1 cellular context compared by ENCODE assay signal in the genomic region with DNA sequence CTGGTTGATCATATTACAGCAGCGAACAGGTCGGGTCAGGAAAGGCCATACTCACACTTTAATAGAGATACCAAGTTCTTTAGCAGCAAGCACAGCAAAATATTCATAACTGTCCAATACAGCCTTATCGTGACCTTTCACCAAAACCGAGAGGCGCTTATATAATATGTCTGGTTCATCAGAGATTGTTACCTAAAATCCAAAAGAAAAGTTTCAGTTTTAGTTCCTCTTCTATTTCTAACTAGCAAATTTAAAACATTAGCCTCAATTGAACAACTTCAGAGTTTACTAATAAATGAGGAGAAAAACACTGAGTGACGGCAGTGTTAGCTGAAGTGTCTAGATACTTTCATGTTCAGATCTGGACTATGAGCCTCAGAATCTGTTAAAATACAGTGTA.
A peak's percentile ranks its signal among the peaks of the same experiment; 100 is the strongest.
TF ChIP-seq lines count a peak whose summit lies in the region.

No MANE protein-coding gene starts in this region.

TF ChIP-seq in GM12878, 131 proteins besides CTCF, POLR2A, EP300 and RAD21 (continued from another document):
- TF ChIP-seq, protein P1, sequence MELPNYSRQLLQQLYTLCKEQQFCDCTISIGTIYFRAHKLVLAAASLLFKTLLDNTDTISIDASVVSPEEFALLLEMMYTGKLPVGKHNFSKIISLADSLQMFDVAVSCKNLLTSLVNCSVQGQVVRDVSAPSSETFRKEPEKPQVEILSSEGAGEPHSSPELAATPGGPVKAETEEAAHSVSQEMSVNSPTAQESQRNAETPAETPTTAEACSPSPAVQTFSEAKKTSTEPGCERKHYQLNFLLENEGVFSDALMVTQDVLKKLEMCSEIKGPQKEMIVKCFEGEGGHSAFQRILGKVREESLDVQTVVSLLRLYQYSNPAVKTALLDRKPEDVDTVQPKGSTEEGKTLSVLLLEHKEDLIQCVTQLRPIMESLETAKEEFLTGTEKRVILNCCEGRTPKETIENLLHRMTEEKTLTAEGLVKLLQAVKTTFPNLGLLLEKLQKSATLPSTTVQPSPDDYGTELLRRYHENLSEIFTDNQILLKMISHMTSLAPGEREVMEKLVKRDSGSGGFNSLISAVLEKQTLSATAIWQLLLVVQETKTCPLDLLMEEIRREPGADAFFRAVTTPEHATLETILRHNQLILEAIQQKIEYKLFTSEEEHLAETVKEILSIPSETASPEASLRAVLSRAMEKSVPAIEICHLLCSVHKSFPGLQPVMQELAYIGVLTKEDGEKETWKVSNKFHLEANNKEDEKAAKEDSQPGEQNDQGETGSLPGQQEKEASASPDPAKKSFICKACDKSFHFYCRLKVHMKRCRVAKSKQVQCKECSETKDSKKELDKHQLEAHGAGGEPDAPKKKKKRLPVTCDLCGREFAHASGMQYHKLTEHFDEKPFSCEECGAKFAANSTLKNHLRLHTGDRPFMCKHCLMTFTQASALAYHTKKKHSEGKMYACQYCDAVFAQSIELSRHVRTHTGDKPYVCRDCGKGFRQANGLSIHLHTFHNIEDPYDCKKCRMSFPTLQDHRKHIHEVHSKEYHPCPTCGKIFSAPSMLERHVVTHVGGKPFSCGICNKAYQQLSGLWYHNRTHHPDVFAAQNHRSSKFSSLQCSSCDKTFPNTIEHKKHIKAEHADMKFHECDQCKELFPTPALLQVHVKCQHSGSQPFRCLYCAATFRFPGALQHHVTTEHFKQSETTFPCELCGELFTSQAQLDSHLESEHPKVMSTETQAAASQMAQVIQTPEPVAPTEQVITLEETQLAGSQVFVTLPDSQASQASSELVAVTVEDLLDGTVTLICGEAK (IDR thresholded peaks at IDR 0.05; ENCODE audit: borderline replicate concordance), result no peak
- peak; percentile 62; the same call in 1 of the 2 replicates for TF ChIP-seq MTA2 (IDR thresholded peaks at IDR 0.05; ENCODE audit: low read depth)
- TF ChIP-seq WRNIP1 (IDR thresholded peaks at IDR 0.05; ENCODE audit: borderline replicate concordance, low read depth, low read length), result no peak
- TF ChIP-seq, protein P2, sequence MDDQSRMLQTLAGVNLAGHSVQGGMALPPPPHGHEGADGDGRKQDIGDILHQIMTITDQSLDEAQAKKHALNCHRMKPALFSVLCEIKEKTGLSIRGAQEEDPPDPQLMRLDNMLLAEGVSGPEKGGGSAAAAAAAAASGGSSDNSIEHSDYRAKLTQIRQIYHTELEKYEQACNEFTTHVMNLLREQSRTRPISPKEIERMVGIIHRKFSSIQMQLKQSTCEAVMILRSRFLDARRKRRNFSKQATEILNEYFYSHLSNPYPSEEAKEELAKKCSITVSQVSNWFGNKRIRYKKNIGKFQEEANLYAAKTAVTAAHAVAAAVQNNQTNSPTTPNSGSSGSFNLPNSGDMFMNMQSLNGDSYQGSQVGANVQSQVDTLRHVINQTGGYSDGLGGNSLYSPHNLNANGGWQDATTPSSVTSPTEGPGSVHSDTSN (IDR thresholded peaks at IDR 0.05; ENCODE audit: insufficient replicate concordance, low read depth, low read length), result no peak
- no peak for TF ChIP-seq CBX5 (IDR thresholded peaks at IDR 0.05; ENCODE audit: low read depth)
- TF ChIP-seq, protein P3, sequence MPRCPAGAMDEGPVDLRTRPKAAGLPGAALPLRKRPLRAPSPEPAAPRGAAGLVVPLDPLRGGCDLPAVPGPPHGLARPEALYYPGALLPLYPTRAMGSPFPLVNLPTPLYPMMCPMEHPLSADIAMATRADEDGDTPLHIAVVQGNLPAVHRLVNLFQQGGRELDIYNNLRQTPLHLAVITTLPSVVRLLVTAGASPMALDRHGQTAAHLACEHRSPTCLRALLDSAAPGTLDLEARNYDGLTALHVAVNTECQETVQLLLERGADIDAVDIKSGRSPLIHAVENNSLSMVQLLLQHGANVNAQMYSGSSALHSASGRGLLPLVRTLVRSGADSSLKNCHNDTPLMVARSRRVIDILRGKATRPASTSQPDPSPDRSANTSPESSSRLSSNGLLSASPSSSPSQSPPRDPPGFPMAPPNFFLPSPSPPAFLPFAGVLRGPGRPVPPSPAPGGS (IDR thresholded peaks at IDR 0.05; ENCODE audit: borderline replicate concordance, insufficient read depth, low read depth, low read length, poor library complexity, severe bottlenecking), result no peak
- no peak for TF ChIP-seq CREM (IDR thresholded peaks at IDR 0.05; ENCODE audit: low read depth)
- TF ChIP-seq, protein P4, sequence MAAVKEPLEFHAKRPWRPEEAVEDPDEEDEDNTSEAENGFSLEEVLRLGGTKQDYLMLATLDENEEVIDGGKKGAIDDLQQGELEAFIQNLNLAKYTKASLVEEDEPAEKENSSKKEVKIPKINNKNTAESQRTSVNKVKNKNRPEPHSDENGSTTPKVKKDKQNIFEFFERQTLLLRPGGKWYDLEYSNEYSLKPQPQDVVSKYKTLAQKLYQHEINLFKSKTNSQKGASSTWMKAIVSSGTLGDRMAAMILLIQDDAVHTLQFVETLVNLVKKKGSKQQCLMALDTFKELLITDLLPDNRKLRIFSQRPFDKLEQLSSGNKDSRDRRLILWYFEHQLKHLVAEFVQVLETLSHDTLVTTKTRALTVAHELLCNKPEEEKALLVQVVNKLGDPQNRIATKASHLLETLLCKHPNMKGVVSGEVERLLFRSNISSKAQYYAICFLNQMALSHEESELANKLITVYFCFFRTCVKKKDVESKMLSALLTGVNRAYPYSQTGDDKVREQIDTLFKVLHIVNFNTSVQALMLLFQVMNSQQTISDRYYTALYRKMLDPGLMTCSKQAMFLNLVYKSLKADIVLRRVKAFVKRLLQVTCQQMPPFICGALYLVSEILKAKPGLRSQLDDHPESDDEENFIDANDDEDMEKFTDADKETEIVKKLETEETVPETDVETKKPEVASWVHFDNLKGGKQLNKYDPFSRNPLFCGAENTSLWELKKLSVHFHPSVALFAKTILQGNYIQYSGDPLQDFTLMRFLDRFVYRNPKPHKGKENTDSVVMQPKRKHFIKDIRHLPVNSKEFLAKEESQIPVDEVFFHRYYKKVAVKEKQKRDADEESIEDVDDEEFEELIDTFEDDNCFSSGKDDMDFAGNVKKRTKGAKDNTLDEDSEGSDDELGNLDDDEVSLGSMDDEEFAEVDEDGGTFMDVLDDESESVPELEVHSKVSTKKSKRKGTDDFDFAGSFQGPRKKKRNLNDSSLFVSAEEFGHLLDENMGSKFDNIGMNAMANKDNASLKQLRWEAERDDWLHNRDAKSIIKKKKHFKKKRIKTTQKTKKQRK (IDR thresholded peaks at IDR 0.05; ENCODE audit: low read depth, low read length), result no peak
- TF ChIP-seq, protein P5, sequence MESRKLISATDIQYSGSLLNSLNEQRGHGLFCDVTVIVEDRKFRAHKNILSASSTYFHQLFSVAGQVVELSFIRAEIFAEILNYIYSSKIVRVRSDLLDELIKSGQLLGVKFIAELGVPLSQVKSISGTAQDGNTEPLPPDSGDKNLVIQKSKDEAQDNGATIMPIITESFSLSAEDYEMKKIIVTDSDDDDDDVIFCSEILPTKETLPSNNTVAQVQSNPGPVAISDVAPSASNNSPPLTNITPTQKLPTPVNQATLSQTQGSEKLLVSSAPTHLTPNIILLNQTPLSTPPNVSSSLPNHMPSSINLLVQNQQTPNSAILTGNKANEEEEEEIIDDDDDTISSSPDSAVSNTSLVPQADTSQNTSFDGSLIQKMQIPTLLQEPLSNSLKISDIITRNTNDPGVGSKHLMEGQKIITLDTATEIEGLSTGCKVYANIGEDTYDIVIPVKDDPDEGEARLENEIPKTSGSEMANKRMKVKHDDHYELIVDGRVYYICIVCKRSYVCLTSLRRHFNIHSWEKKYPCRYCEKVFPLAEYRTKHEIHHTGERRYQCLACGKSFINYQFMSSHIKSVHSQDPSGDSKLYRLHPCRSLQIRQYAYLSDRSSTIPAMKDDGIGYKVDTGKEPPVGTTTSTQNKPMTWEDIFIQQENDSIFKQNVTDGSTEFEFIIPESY (IDR thresholded peaks at IDR 0.05), result no peak
- no peak for TF ChIP-seq HDAC6 (IDR thresholded peaks at IDR 0.05; ENCODE audit: unreplicated experiment)
- no peak for TF ChIP-seq ZZZ3 (IDR thresholded peaks at IDR 0.05; ENCODE audit: control insufficient read depth, insufficient read length, low read depth)
- TF ChIP-seq IKZF2 (IDR thresholded peaks at IDR 0.05), result no peak; a peak in 1 of 4 replicates
- no peak for TF ChIP-seq DPF2 (IDR thresholded peaks at IDR 0.05)
- TF ChIP-seq, protein P6, sequence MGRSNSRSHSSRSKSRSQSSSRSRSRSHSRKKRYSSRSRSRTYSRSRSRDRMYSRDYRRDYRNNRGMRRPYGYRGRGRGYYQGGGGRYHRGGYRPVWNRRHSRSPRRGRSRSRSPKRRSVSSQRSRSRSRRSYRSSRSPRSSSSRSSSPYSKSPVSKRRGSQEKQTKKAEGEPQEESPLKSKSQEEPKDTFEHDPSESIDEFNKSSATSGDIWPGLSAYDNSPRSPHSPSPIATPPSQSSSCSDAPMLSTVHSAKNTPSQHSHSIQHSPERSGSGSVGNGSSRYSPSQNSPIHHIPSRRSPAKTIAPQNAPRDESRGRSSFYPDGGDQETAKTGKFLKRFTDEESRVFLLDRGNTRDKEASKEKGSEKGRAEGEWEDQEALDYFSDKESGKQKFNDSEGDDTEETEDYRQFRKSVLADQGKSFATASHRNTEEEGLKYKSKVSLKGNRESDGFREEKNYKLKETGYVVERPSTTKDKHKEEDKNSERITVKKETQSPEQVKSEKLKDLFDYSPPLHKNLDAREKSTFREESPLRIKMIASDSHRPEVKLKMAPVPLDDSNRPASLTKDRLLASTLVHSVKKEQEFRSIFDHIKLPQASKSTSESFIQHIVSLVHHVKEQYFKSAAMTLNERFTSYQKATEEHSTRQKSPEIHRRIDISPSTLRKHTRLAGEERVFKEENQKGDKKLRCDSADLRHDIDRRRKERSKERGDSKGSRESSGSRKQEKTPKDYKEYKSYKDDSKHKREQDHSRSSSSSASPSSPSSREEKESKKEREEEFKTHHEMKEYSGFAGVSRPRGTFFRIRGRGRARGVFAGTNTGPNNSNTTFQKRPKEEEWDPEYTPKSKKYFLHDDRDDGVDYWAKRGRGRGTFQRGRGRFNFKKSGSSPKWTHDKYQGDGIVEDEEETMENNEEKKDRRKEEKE (IDR thresholded peaks at IDR 0.05), result no peak
- TF ChIP-seq STAT3 (IDR thresholded peaks at IDR 0.05; ENCODE audit: low read depth, low read length), result no peak
- TF ChIP-seq ESRRA (IDR thresholded peaks at IDR 0.05; ENCODE audit: low read length), result no peak
TF ChIP-seq in GM12878: peak in this region for 8.
